ENCODE assay signal across 6 cellular contexts in genomic region chr11:67372232-67372992, GRCh38. TPM values are rescaled to one million over a fixed set of nuclear protein-coding genes. Genes with fewer than 3 reads are reported as not detected.
DNase-seq lines count a peak whose midpoint lies in the region; ATAC-seq and TF ChIP-seq lines count a peak whose summit lies in the region.

No MANE protein-coding gene starts in this region.

- DNase-seq in astrocyte of the cerebellum (ENCODE audit: low read depth) (no peak), naive B cell (no peak), GF-D8 (lab: John Stamatoyannopoulos, UW) (no peak), kidney glomerular epithelial cell (lab: John Stamatoyannopoulos, UW) (no peak)

- no peaks in the 10 kb centered on the region for H3K36me3 Mint-ChIP-seq in naive B cell

- H3K27me3 Mint-ChIP-seq in naive B cell, result no peaks in the 10 kb centered on the region

- H3K27ac Mint-ChIP-seq in naive B cell, result peak overlapping the region in 2 of 6 donors; percentile 95

- H3K4me3 ChIP-seq in GM08714 (ENCODE audit: low read length) (peak overlapping the region; percentile 74; the same call in 1 of the 2 replicates), astrocyte of the cerebellum (ENCODE audit: low read depth, low read length) (peak overlapping the region; percentile 60)

- TF ChIP-seq CTCF in astrocyte of the cerebellum (IDR thresholded peaks at IDR 0.05; ENCODE audit: low read depth, low read length, missing control alignments), result no peak

- H3K9me3 Mint-ChIP-seq in naive B cell, result no peaks in the 10 kb centered on the region

- H3K4me3 Mint-ChIP-seq in naive B cell, result peak overlapping the region; percentile 86 to 96 (median 94)

- in situ Hi-C loops in astrocyte of the cerebellum (cut with HindIII; ENCODE audit: low sequenced_read_pairs), result no loop called here

- peaks cover 63 to 76% (median 68%) of the 10 kb centered on the region in 3 donors for H3K4me1 Mint-ChIP-seq in naive B cell

- ATAC-seq in naive B cell (ENCODE audit: low read depth in 2 of 2) (no peak), HG03025 (IDR thresholded peaks at IDR 0.05; ENCODE audit: low FRiP score, unreplicated experiment) (no peak)

RNA-seq across cellular contexts. Expression of gene CLCF1, which starts 1.0 kb away (rescaled TPM):
- 10 to 100 TPM in 1 of 6 donors, 1 to 10 TPM in 5; 5.3 to 10.4 (median 7.7) TPM for polyA plus RNA-seq in naive B cell (ENCODE audit: low read depth in 6 of 6)

RNA-seq across cellular contexts. Expression of gene POLD4, which starts 19.1 kb away (rescaled TPM):
- 100 to 1,000 TPM; 340 to 535 (median 458) TPM for polyA plus RNA-seq in naive B cell (ENCODE audit: low read depth in 6 of 6)

RNA-seq across cellular contexts. Expression of gene RAD9A, which starts 19.4 kb away (rescaled TPM):
- polyA plus RNA-seq in naive B cell (ENCODE audit: low read depth in 6 of 6), result 10 to 100 TPM in 4 of 6 donors, 1 to 10 TPM in 2; 6.7 to 17.5 (median 11.0) TPM

RNA-seq across cellular contexts. Expression of gene PPP1CA, which starts 29.2 kb away (rescaled TPM):
- polyA plus RNA-seq in naive B cell (ENCODE audit: low read depth in 6 of 6), result 100 to 1,000 TPM; 492 to 795 (median 530) TPM

RNA-seq across cellular contexts. Expression of gene TBC1D10C, which starts 31.5 kb away (rescaled TPM):
- 100 to 1,000 TPM; 190 to 304 (median 239) TPM for polyA plus RNA-seq in naive B cell (ENCODE audit: low read depth in 6 of 6)
